ENCODE assay signal across 8 cellular contexts in the genomic region with DNA sequence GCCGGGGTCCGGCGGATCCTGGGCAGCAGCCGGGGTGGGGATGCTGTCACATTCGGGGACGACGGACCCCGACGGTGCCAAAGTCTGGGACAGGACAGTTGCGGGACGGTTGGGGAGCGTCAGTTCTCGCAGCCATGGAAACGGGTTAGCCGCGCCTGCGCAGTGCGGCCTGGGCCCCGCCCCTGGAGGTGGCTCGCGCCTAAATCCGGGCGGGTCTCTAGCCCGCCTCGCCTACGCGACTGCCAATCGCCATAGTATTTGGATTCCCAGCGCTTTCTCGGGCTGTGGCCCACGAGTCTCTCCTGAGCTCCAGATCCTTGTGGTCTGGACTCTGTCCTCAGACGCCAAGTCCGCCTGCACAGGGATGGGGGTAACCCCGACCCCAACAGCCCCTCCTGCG. TPM values are rescaled to one million over a fixed set of nuclear protein-coding genes. Genes with fewer than 3 reads are reported as not detected.
DNase-seq lines count a peak whose midpoint lies in the region; ATAC-seq and TF ChIP-seq lines count a peak whose summit lies in the region.

A gene (minus strand): TSS at position 147 of the 400 bp plus-strand sequence. CDS start 153 bp downstream, outside the sequence.

- H3K9ac ChIP-seq in endodermal cell (ENCODE audit: extremely low read depth, low read length, poor library complexity, severe bottlenecking) = no peak within 1 kb of the TSS

- H3K36me3 Mint-ChIP-seq in Calu3 (ENCODE audit: insufficient read depth, unreplicated experiment) = peaks cover 10% of the 10 kb centered on the region
- peaks cover 3% of the 10 kb centered on the region for H3K36me3 Mint-ChIP-seq in endodermal cell (ENCODE audit: low read depth)
- peaks cover 10 to 25% of the 10 kb centered on the region in 2 donors for H3K36me3 Mint-ChIP-seq in stimulated activated naive B cell treated with anti-CD40 and anti-IgM and Interleukin-4, amounts not matched to agents 10 μg/mL and 1 μg/mL and 100 μg/mL, for 72 hours

- ATAC-seq in stimulated activated naive B cell treated with anti-CD40 and anti-IgM and Interleukin-4, amounts not matched to agents 10 μg/mL and 1 μg/mL and 100 μg/mL, for 72 hours (replicated peaks) = peak; percentile 25 to 34
- ATAC-seq in GM21381 (IDR thresholded peaks at IDR 0.05; ENCODE audit: unreplicated experiment) = no peak

- H3K4me3 Mint-ChIP-seq in Calu3 (ENCODE audit: low read depth, unreplicated experiment) (peak within 1 kb of the TSS; percentile 54), endodermal cell (peak within 1 kb of the TSS; percentile 53)
- peak within 1 kb of the TSS; percentile 79 to 84 for H3K4me3 Mint-ChIP-seq in stimulated activated naive B cell treated with anti-CD40 and anti-IgM and Interleukin-4, amounts not matched to agents 10 μg/mL and 1 μg/mL and 100 μg/mL, for 72 hours

- intact Hi-C loops in Calu3 (cut with micrococcal nuclease; ENCODE audit: unreplicated experiment) = loop anchor here (5.0 kb wide), 3 partner anchors 82 to 267 kb away; a partner anchor contains a TSS

- H3K36me3 ChIP-seq in endodermal cell (ENCODE audit: control insufficient read depth, insufficient read depth, low read length) (peaks cover 14% of the 10 kb centered on the region), muscle layer of duodenum (ENCODE audit: control insufficient read depth in 1 of 2, insufficient read depth in 2 of 2, low read length in 2 of 2) (peaks cover 5 to 17% of the 10 kb centered on the region in 2 donors)

- H3K27ac Mint-ChIP-seq in Calu3 (ENCODE audit: unreplicated experiment) (no peak within 1 kb of the TSS), endodermal cell (no peak within 1 kb of the TSS)
- H3K27ac Mint-ChIP-seq in stimulated activated naive B cell treated with anti-CD40 and anti-IgM and Interleukin-4, amounts not matched to agents 10 μg/mL and 1 μg/mL and 100 μg/mL, for 72 hours = peak within 1 kb of the TSS; percentile 20

- peak; percentile 79 for DNase-seq in Calu3
- peak; percentile 64 for DNase-seq in NCI-H146 (lab: John Stamatoyannopoulos, UW)
- DNase-seq in activated CD8-positive, alpha-beta memory T cell treated with anti-CD3 and anti-CD28 coated beads for 24 hours = peak; percentile 88
- peak; percentile 94 for DNase-seq in endodermal cell
- peak; percentile 63 for DNase-seq in stimulated activated naive B cell treated with anti-CD40 and anti-IgM and Interleukin-4, amounts not matched to agents 10 μg/mL and 1 μg/mL and 100 μg/mL, for 72 hours
- no peak for DNase-seq in cerebellar cortex (ENCODE audit: low spot score)

- WGBS in endodermal cell (ENCODE audit: insufficient coverage in 1 of 2, insufficient read length in 1 of 2), 2 experiments = 3 to 6% methylated on average over 16 to 35 of the region's 35 CpGs

- peaks cover 44% of the 10 kb centered on the region for H3K27me3 ChIP-seq in endodermal cell (ENCODE audit: control insufficient read depth, insufficient read depth, low read length, poor library complexity, severe bottlenecking)
- H3K27me3 ChIP-seq in muscle layer of duodenum (ENCODE audit: low read depth, low read length) = no peaks in the 10 kb centered on the region

- H3K27ac ChIP-seq in endodermal cell (ENCODE audit: low read depth, low read length) (no peak within 1 kb of the TSS), muscle layer of duodenum (ENCODE audit: low read length) (no peak within 1 kb of the TSS)

- H3K4me1 ChIP-seq in endodermal cell (ENCODE audit: control insufficient read depth, insufficient read depth, low read length) (no peaks in the 10 kb centered on the region), muscle layer of duodenum (ENCODE audit: control insufficient read depth in 1 of 2, insufficient read depth in 2 of 2, low read length in 2 of 2) (peaks cover 20 to 45% of the 10 kb centered on the region in 2 donors)

- TF ChIP-seq CTCF in Calu3 (IDR thresholded peaks at IDR 0.05; ENCODE audit: unreplicated experiment) (no peak), endodermal cell (conservative IDR thresholded peaks at IDR 0.05) (no peak)

- H3K27me3 Mint-ChIP-seq in Calu3 (ENCODE audit: unreplicated experiment) (peaks cover 13% of the 10 kb centered on the region), endodermal cell (ENCODE audit: insufficient read depth) (peaks cover 56% of the 10 kb centered on the region)
- no peaks in the 10 kb centered on the region for H3K27me3 Mint-ChIP-seq in stimulated activated naive B cell treated with anti-CD40 and anti-IgM and Interleukin-4, amounts not matched to agents 10 μg/mL and 1 μg/mL and 100 μg/mL, for 72 hours

- H3K9me3 Mint-ChIP-seq in Calu3 (ENCODE audit: low read depth, unreplicated experiment) = no peaks in the 10 kb centered on the region
- no peaks in the 10 kb centered on the region for H3K9me3 Mint-ChIP-seq in endodermal cell
- H3K9me3 Mint-ChIP-seq in stimulated activated naive B cell treated with anti-CD40 and anti-IgM and Interleukin-4, amounts not matched to agents 10 μg/mL and 1 μg/mL and 100 μg/mL, for 72 hours = no peaks in the 10 kb centered on the region

- no peaks in the 10 kb centered on the region for H3K9me3 ChIP-seq in endodermal cell (ENCODE audit: control insufficient read depth, low read length)
- no peaks in the 10 kb centered on the region for H3K9me3 ChIP-seq in muscle layer of duodenum (ENCODE audit: control insufficient read depth in 1 of 2, low read length in 2 of 2)

- H3K4me3 ChIP-seq in endodermal cell (ENCODE audit: low read length) (peak within 1 kb of the TSS; percentile 78), muscle layer of duodenum (ENCODE audit: low read depth in 1 of 2, low read length in 2 of 2) (peak within 1 kb of the TSS; percentile 53 to 61)

- no TSS peak for BruUV-seq in Calu3 (replicated peaks; lab: Mats Ljungman, UMichigan)

- CTCF ChIA-PET in Calu3 (lab: Charles Lee) = interaction anchor here (0.8 kb wide), 1 partner anchor 9 kb away, joined by 3 read pairs; no protein-coding TSS in a partner anchor

- peaks cover 18% of the 10 kb centered on the region for H3K4me1 Mint-ChIP-seq in Calu3 (ENCODE audit: low read depth, unreplicated experiment)
- peaks cover 7% of the 10 kb centered on the region for H3K4me1 Mint-ChIP-seq in endodermal cell
- H3K4me1 Mint-ChIP-seq in stimulated activated naive B cell treated with anti-CD40 and anti-IgM and Interleukin-4, amounts not matched to agents 10 μg/mL and 1 μg/mL and 100 μg/mL, for 72 hours = peaks cover 39 to 86% of the 10 kb centered on the region in 2 donors

RNA-seq across cellular contexts. Expression of the gene that starts here (rescaled TPM):
- total RNA-seq in Calu3 (2022) (0.44 and 0.71 TPM in 2 replicates), endodermal cell (1 to 10 TPM in 1 of 2 donors, under 1 TPM in 1; 0.22 to 1.4 TPM)
- polyA plus RNA-seq in endodermal cell (2013, experiment 1 of 2) = 4.4 TPM
- 2.6 TPM for polyA plus RNA-seq in endodermal cell (2013, experiment 2 of 2)

Comparison
In these comparisons a context has a peak if more than half of its experiments do, and no peak if none do; other contexts are left out.
1. Peak in DNase-seq in Calu3; RNA of the gene not detected or under 1 TPM.